ENCODE assay signal across 20 cellular contexts in the genomic region with DNA sequence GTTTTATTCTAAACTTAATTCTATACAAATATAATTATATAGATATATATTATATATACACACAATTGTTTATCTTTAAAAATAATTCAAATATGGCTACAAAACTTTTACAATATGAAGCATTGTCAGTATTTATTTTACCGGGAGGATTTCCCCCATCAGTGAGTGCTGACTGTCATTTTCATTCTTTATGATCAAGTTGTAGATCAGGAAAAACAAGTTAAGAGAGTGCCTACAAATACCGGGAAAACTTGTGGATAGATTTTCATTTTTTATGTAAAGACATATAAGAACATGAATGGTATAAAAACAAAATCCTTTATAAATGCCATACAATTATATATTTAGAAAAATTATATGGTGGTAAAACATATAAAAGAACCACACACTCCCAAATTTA. TPM values are rescaled to one million over a fixed set of nuclear protein-coding genes. Genes with fewer than 3 reads are reported as not detected.
DNase-seq lines count a peak whose midpoint lies in the region; ATAC-seq, FAIRE-seq and TF ChIP-seq lines count a peak whose summit lies in the region.
"Had no signal": no experiment of that assay in that cellular context is flagged by ENCODE, and none has a peak within 500 bp of the region (broad histone marks: within the 10 kb centered on the region; RNA-seq: fewer than 3 reads in every experiment).

No MANE protein-coding gene starts in this region.

- TF ChIP-seq POLR2A in endothelial cell of umbilical vein (IDR thresholded peaks at IDR 0.05; ENCODE audit: low read depth, low read length) (no peak), sigmoid colon (IDR thresholded peaks at IDR 0.05) (no peak)

- CTCF ChIA-PET in endothelial cell of umbilical vein (lab: Charles Lee) = interaction anchor here (1.0 to 3.3 kb wide), 3 partner anchors 31 to 45 kb away, joined by 3 to 31 read pairs (median 19); partner anchors contain the start of genes CLCN3 and NEK1

- H3K4me3 ChIP-seq in OCI-LY1 (ENCODE audit: low read depth, low read length, poor library complexity, severe bottlenecking) (no peak overlapping the region), endothelial cell of umbilical vein (replicated peaks in 1 of 3; ENCODE audit: insufficient read depth in 1 of 3, low read depth in 1 of 3, low read length in 3 of 3) (no peak overlapping the region), sigmoid colon (no peak overlapping the region)
- H3K4me3 ChIP-seq: ascending aorta, BLaER1, Peyer's patch had no signal

- no peaks in the 10 kb centered on the region for H3K9me1 ChIP-seq in endothelial cell of umbilical vein (replicated peaks; ENCODE audit: control insufficient read depth, extremely low read depth, insufficient read depth, low read length)

- TF ChIP-seq CTCF in OCI-LY1 (IDR thresholded peaks at IDR 0.05; ENCODE audit: low read length) (no peak), endothelial cell of umbilical vein (IDR thresholded peaks at IDR 0.05; ENCODE audit: extremely low read depth in 1 of 2, insufficient read depth in 1 of 2, low read depth in 1 of 2, low read length in 2 of 2) (no peak), sigmoid colon (IDR thresholded peaks at IDR 0.05) (no peak)

- BruUV-seq in endothelial cell of umbilical vein (replicated peaks; lab: Mats Ljungman, UMichigan) = no TSS peak

- H3F3A ChIP-seq in OCI-LY1 (ENCODE audit: insufficient read depth, low read length) = no peaks in the 10 kb centered on the region

- DNase-seq in DMS53 (lab: John Stamatoyannopoulos, UW) = peak; percentile 67
- DNase-seq in endothelial cell of umbilical vein (ENCODE audit: low read depth, low spot score) = peak; percentile 7
- no peak for DNase-seq in sigmoid colon
- DNase-seq: activated CD4-positive, CD25-positive, alpha-beta regulatory T cell treated with anti-CD3 and anti-CD28 coated beads, Interleukin-2, amount 50 U/mL, for 72 hours; activated gamma-delta T cell treated with Interleukin-2 at 50 U/mL for 16 hours; dorsolateral prefrontal cortex; hypothalamus; Kasumi-1; left cardiac atrium; NCI-H1694; NCI-H524 treated with DMSO at 0.1 percent for 48 hours; Peyer's patch; posterior cingulate gyrus had no signal

- H3K4me3 Mint-ChIP-seq in stimulated activated memory B cell treated with anti-CD40 and anti-IgM and Interleukin-4, amounts not matched to agents 10 μg/mL and 1 μg/mL and 100 μg/mL, for 72 hours = no peak overlapping the region
- H3K4me3 Mint-ChIP-seq: T-helper 1 cell treated with Interleukin-12 subunit alpha and Interleukin-12 subunit beta and Interleukin-4 antibody, amounts not matched to agents 30 μg/mL and 1 μg/mL, for 36 hours had no signal

- H3K9me3 Mint-ChIP-seq in stimulated activated memory B cell treated with anti-CD40 and anti-IgM and Interleukin-4, amounts not matched to agents 10 μg/mL and 1 μg/mL and 100 μg/mL, for 72 hours = no peaks in the 10 kb centered on the region

- no peak overlapping the region for H3K27ac Mint-ChIP-seq in stimulated activated memory B cell treated with anti-CD40 and anti-IgM and Interleukin-4, amounts not matched to agents 10 μg/mL and 1 μg/mL and 100 μg/mL, for 72 hours

- POLR2A ChIA-PET in endothelial cell of umbilical vein (lab: Charles Lee) = interaction anchor here (1.2 kb wide), 2 partner anchors 9 to 15 kb away, joined by 3 to 4 read pairs; no protein-coding TSS in a partner anchor

- H3K36me3 ChIP-seq in OCI-LY1 (ENCODE audit: insufficient read depth, low read length) (peaks cover 5% of the 10 kb centered on the region; the same call in 1 of the 2 replicates), endothelial cell of umbilical vein (ENCODE audit: control insufficient read depth in 2 of 2, extremely low read depth in 1 of 2, insufficient read depth in 2 of 2, low read length in 2 of 2) (no peaks in the 10 kb centered on the region), sigmoid colon (no peaks in the 10 kb centered on the region)
- H3K36me3 ChIP-seq: ascending aorta, Peyer's patch had no signal

- no peak for TF ChIP-seq EP300 in sigmoid colon (IDR thresholded peaks at IDR 0.05)

- H2AFZ ChIP-seq in OCI-LY1 (ENCODE audit: low read length) (no peak overlapping the region), endothelial cell of umbilical vein (ENCODE audit: low read depth, low read length) (no peak overlapping the region)

- H3K79me2 ChIP-seq in OCI-LY1 (ENCODE audit: insufficient read depth, low read length) (peaks cover 52% of the 10 kb centered on the region), endothelial cell of umbilical vein (ENCODE audit: control insufficient read depth, insufficient read depth, low read length) (peaks cover 20% of the 10 kb centered on the region)

- H3K27me3 Mint-ChIP-seq in stimulated activated memory B cell treated with anti-CD40 and anti-IgM and Interleukin-4, amounts not matched to agents 10 μg/mL and 1 μg/mL and 100 μg/mL, for 72 hours = no peaks in the 10 kb centered on the region

- H3K27me3 ChIP-seq in OCI-LY1 (ENCODE audit: insufficient read depth, low read length) = no peaks in the 10 kb centered on the region
- no peaks in the 10 kb centered on the region for H3K27me3 ChIP-seq in endothelial cell of umbilical vein (ENCODE audit: control insufficient read depth in 2 of 2, insufficient read depth in 2 of 2, low read length in 2 of 2)
- no peaks in the 10 kb centered on the region for H3K27me3 ChIP-seq in sigmoid colon
- H3K27me3 ChIP-seq: ascending aorta, dorsolateral prefrontal cortex, Peyer's patch had no signal

- H3K4me1 ChIP-seq in OCI-LY1 (ENCODE audit: insufficient read depth, low read length, severe bottlenecking) (peaks cover 31% of the 10 kb centered on the region), endothelial cell of umbilical vein (ENCODE audit: control insufficient read depth, extremely low read depth, insufficient read depth, low read length) (peaks cover 34% of the 10 kb centered on the region), sigmoid colon (peaks cover 0 to 42% (median 14%) of the 10 kb centered on the region in 4 donors)

- H3K27ac ChIP-seq in OCI-LY1 (ENCODE audit: low read depth, low read length, poor library complexity, severe bottlenecking) (peak overlapping the region; percentile 83), endothelial cell of umbilical vein (ENCODE audit: insufficient read depth, low read depth, low read length) (no peak overlapping the region), sigmoid colon (peak overlapping the region in 3 of 4 donors; percentile 66 to 89 (median 83))
- H3K27ac ChIP-seq: ascending aorta, BLaER1 had no signal

- H3K36me3 Mint-ChIP-seq in stimulated activated memory B cell treated with anti-CD40 and anti-IgM and Interleukin-4, amounts not matched to agents 10 μg/mL and 1 μg/mL and 100 μg/mL, for 72 hours = peaks cover 8% of the 10 kb centered on the region

- H4K20me1 ChIP-seq in OCI-LY1 (ENCODE audit: insufficient read depth, low read length) = no peaks in the 10 kb centered on the region
- no peaks in the 10 kb centered on the region for H4K20me1 ChIP-seq in endothelial cell of umbilical vein (replicated peaks; ENCODE audit: control insufficient read depth, extremely low read depth, insufficient read depth, low read length)

- H3K9me3 ChIP-seq in OCI-LY1 (ENCODE audit: low read length) (no peaks in the 10 kb centered on the region), endothelial cell of umbilical vein (replicated peaks; ENCODE audit: control insufficient read depth, insufficient read depth, low read length) (no peaks in the 10 kb centered on the region), sigmoid colon (no peaks in the 10 kb centered on the region)
- H3K9me3 ChIP-seq: ascending aorta, Peyer's patch had no signal

- intact Hi-C loops in endothelial cell of umbilical vein (cut with micrococcal nuclease) (no loop called here), sigmoid colon (cut with DNase I) (no loop called here)

- no peak overlapping the region for H3K4me2 ChIP-seq in OCI-LY1 (ENCODE audit: low read length)
- no peak overlapping the region for H3K4me2 ChIP-seq in endothelial cell of umbilical vein (ENCODE audit: insufficient read depth, low read length)
- H3K4me2 ChIP-seq: BLaER1 had no signal

- dilution Hi-C loops in endothelial cell of umbilical vein (cut with MboI; ENCODE audit: extremely low pct_ligation_motif_present, low sequenced_read_pairs) = no loop called here

- no peaks in the 10 kb centered on the region for H3K9me2 ChIP-seq in OCI-LY1 (ENCODE audit: low read depth, low read length)

- FAIRE-seq in endothelial cell of umbilical vein (lab: Jason Lieb, UNC) = no peak

- ATAC-seq in stimulated activated memory B cell treated with anti-CD40 and anti-IgM and Interleukin-4, amounts not matched to agents 10 μg/mL and 1 μg/mL and 100 μg/mL, for 72 hours = no peak
- no peak for ATAC-seq in HG03039 (IDR thresholded peaks at IDR 0.05; ENCODE audit: unreplicated experiment)
- ATAC-seq in HG03045 (IDR thresholded peaks at IDR 0.05; ENCODE audit: unreplicated experiment) = no peak
- ATAC-seq: left cardiac atrium had no signal

- H3K4me1 Mint-ChIP-seq in stimulated activated memory B cell treated with anti-CD40 and anti-IgM and Interleukin-4, amounts not matched to agents 10 μg/mL and 1 μg/mL and 100 μg/mL, for 72 hours = peaks cover 18% of the 10 kb centered on the region

- 20 to 59% methylated on average over 2 of the region's 2 CpGs for WGBS in sigmoid colon, 2 donors

- H3K9ac ChIP-seq in OCI-LY1 (ENCODE audit: low read length) = no peak overlapping the region
- peak overlapping the region; percentile 82 for H3K9ac ChIP-seq in endothelial cell of umbilical vein (replicated peaks; ENCODE audit: extremely low read depth, insufficient read depth, low read length)
- H3K9ac ChIP-seq: BLaER1 had no signal

RNA-seq across cellular contexts. Expression of gene CLCN3, which starts 37.8 kb away (rescaled TPM):
- 49.0 and 51.4 TPM in 2 replicates for total RNA-seq in endothelial cell of umbilical vein
- polyA plus RNA-seq in endothelial cell of umbilical vein = 12.1 and 16.5 TPM in 2 replicates
- polyA plus RNA-seq in endothelial cell of umbilical vein (2011; cell fraction: cytosol; rRNA removed) = 13.2 and 13.6 TPM in 2 replicates
- 13.4 and 21.4 TPM in 2 replicates for polyA plus RNA-seq in endothelial cell of umbilical vein (2011; cell fraction: nucleus; rRNA removed)
- 24.8 and 33.1 TPM in 2 replicates for polyA plus RNA-seq in endothelial cell of umbilical vein (2012)
- polyA minus RNA-seq in endothelial cell of umbilical vein = 82.0 and 86.1 TPM in 2 replicates
- 10.9 TPM for polyA minus RNA-seq in endothelial cell of umbilical vein (2011; cell fraction: cytosol; rRNA and poly(A)+ RNA removed)
- polyA minus RNA-seq in endothelial cell of umbilical vein (2011; cell fraction: nucleus; rRNA and poly(A)+ RNA removed) = 31.2 and 48.2 TPM in 2 replicates
- total RNA-seq in sigmoid colon = 10 to 100 TPM; 15.9 to 20.3 (median 17.0) TPM
- 10 to 100 TPM in 2 of 3 donors, 1 to 10 TPM in 1; 8.6 to 37.1 (median 11.4) TPM for polyA plus RNA-seq in sigmoid colon

RNA-seq across cellular contexts. Expression of gene NEK1, which starts 45.8 kb away (rescaled TPM):
- total RNA-seq in endothelial cell of umbilical vein (10.1 and 10.4 TPM in 2 replicates), sigmoid colon (10 to 100 TPM; 16.1 to 19.1 (median 17.0) TPM)
- polyA plus RNA-seq in endothelial cell of umbilical vein (1.7 and 2.6 TPM in 2 replicates), sigmoid colon (1 to 10 TPM; 3.9 to 4.8 (median 4.2) TPM)
- polyA plus RNA-seq in endothelial cell of umbilical vein (2011; cell fraction: cytosol; rRNA removed) = 2.2 and 2.5 TPM in 2 replicates
- polyA plus RNA-seq in endothelial cell of umbilical vein (2011; cell fraction: nucleus; rRNA removed) = 4.9 and 6.6 TPM in 2 replicates
- polyA plus RNA-seq in endothelial cell of umbilical vein (2012) = 5.8 and 7.3 TPM in 2 replicates
- 8.4 and 13.1 TPM in 2 replicates for polyA minus RNA-seq in endothelial cell of umbilical vein
- 4.6 TPM for polyA minus RNA-seq in endothelial cell of umbilical vein (2011; cell fraction: cytosol; rRNA and poly(A)+ RNA removed)
- polyA minus RNA-seq in endothelial cell of umbilical vein (2011; cell fraction: nucleus; rRNA and poly(A)+ RNA removed) = 24.7 and 26.1 TPM in 2 replicates
